1 cellular context compared by ENCODE assay signal in the genomic region with DNA sequence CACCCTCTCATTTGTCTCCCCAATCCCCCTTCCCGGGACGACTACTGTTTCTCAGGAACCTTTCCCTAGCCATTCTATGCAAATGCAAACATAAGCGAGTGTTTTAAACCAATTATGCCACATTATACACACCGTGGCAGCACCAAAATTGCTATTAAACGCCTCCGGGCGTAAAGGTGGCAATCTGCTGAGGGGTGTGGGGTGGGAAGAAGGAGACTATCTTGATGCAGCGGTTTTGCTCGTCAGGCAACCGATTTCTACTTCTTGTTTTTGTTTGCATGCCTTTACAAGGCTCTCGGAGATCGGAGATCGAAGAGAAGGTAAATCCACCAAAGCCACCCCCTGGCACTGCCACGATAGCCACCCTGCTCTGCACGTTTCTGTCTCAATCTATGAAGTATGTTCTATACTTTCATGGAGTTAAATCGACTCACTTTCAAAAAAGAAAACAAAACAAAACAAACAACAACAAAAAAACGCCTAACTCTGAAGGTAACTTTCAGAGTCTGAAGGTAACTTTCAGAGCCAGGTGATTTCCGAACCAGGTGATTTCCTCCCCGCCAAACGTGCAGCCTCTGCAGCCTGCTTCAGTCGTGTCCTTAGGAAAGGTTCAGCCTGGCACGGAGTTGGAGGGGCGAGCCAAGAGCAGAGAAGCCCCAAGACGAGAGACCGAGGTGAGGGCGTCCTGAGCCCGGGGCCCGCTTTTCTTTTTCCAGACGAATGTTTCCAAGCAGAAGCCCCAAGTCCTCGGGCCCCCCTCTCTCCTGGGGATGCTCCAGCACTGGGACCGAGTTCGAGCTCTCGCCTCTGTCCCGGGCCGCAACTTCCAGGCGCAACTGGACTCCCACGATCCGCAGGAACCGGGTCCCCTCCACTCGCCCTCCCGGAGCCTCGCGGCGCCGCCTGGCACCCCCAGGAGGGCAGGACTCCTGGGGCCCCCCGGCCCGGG.
A peak's percentile ranks its signal among the peaks of the same experiment; 100 is the strongest.
TF ChIP-seq lines count a peak whose summit lies in the region.

No MANE protein-coding gene starts in this region.

TF ChIP-seq in H1, 55 proteins besides CTCF, POLR2A, EP300 and RAD21:
- TF ChIP-seq KDM5A (IDR thresholded peaks at IDR 0.05; ENCODE audit: low read length) = no peak
- no peak for TF ChIP-seq NRF1 (IDR thresholded peaks at IDR 0.05; ENCODE audit: low read depth, low read length)
- peak; percentile 21; the same call in 1 of the 2 replicates for TF ChIP-seq TAF1 (IDR thresholded peaks at IDR 0.05; ENCODE audit: low read depth, low read length)
- no peak for TF ChIP-seq EGR1 (IDR thresholded peaks at IDR 0.05; ENCODE audit: borderline replicate concordance, low read depth, low read length)
- TF ChIP-seq RNF2 (IDR thresholded peaks at IDR 0.05; ENCODE audit: borderline replicate concordance, low read depth, low read length, missing control alignments, poor library complexity, severe bottlenecking) = peak; percentile 38
- no peak for TF ChIP-seq NANOG (IDR thresholded peaks at IDR 0.05; ENCODE audit: insufficient read depth, low read depth, low read length, poor library complexity, severe bottlenecking)
- TF ChIP-seq CHD2 (IDR thresholded peaks at IDR 0.05; ENCODE audit: low read length) = no peak
- peak; percentile 65 for TF ChIP-seq ASH2L (IDR thresholded peaks at IDR 0.05; ENCODE audit: low read length)
- TF ChIP-seq MAX (IDR thresholded peaks at IDR 0.05) = no peak
- no peak for TF ChIP-seq FOSL1 (IDR thresholded peaks at IDR 0.05; ENCODE audit: insufficient read depth, low read depth, low read length)
- TF ChIP-seq SIN3A (conservative IDR thresholded peaks at IDR 0.05 in 1 of 2, IDR thresholded peaks at IDR 0.05 in 1 of 2; ENCODE audit: low read depth in 1 of 2, low read length in 2 of 2) = 0 out of 4 replicates have a peak, but pooled peaks of 1 of the 2 experiments have one; percentile 9
- TF ChIP-seq EZH2 (IDR thresholded peaks at IDR 0.05; ENCODE audit: low read depth, low read length, severe bottlenecking) = peak; percentile 16
- peak; percentile 81; the same call in 1 of the 2 replicates for TF ChIP-seq RBBP5 (IDR thresholded peaks at IDR 0.05; ENCODE audit: borderline replicate concordance, low read depth, low read length)
- no peak for TF ChIP-seq BCL11A (IDR thresholded peaks at IDR 0.05; ENCODE audit: low read depth in 2 of 2, low read length in 2 of 2)
- TF ChIP-seq, protein P1, sequence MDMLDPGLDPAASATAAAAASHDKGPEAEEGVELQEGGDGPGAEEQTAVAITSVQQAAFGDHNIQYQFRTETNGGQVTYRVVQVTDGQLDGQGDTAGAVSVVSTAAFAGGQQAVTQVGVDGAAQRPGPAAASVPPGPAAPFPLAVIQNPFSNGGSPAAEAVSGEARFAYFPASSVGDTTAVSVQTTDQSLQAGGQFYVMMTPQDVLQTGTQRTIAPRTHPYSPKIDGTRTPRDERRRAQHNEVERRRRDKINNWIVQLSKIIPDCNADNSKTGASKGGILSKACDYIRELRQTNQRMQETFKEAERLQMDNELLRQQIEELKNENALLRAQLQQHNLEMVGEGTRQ (IDR thresholded peaks at IDR 0.05; ENCODE audit: low read length) = no peak
- TF ChIP-seq CBX5 (IDR thresholded peaks at IDR 0.05; ENCODE audit: low read depth, low read length) = no peak
- peak; percentile 61 for TF ChIP-seq KDM4A (IDR thresholded peaks at IDR 0.05; ENCODE audit: low read depth, low read length, severe bottlenecking)
- no peak for TF ChIP-seq KDM1A (IDR thresholded peaks at IDR 0.05; ENCODE audit: borderline replicate concordance, low read length)
